Comparison of ENCODE assay signal across 17 cellular contexts in the genomic region with DNA sequence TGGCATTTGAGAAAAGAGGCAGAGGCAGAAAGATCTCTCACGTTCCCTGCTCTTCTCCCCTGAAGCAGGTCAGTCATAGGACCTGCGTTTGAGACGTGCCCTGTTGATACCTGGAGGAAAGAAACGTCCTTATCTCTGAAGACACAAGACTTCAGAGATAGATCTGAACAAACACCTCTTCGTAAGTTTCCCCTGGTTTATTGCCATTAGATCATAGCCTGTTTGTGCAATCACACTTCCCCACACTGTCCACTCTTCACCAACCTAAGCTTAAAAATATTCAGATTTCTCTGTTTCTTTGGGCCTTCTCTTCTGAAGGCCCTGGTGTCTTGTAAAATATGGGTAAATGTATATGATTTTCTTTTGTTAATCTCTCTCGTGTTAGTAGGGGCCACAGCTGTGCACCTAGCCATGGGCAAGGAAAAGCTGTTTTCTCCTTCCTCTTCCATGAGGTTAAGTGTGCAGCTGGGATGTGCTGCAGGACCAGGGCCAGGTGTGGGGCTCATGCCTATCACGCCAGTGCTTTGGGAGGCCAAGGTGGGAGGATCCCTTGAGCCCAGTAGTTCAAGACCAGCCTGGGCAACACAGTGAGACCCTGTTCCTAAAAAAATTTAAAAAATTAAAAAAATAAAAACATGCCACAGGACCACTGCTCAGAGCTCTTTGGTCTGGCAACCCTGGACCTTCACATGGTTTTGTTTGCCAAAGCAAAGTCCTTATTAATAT. TPM values are rescaled to one million over a fixed set of nuclear protein-coding genes. Genes with fewer than 3 reads are reported as not detected.
DNase-seq lines count a peak whose midpoint lies in the region; ATAC-seq, FAIRE-seq and TF ChIP-seq lines count a peak whose summit lies in the region.
"Had no signal": no experiment of that assay in that cellular context is flagged by ENCODE, and none has a peak within 500 bp of the region (broad histone marks: within the 10 kb centered on the region; RNA-seq: fewer than 3 reads in every experiment).

No MANE protein-coding gene starts in this region.

- TF ChIP-seq CTCF in colonic mucosa (IDR thresholded peaks at IDR 0.05): no peak

- H3K27ac ChIP-seq in colonic mucosa (peak overlapping the region; percentile 60), small intestine (ENCODE audit: low read depth in 1 of 2, low read length in 1 of 2) (no peak overlapping the region)
- H3K27ac ChIP-seq: HL-60 had no signal

- WGBS in small intestine, 3 donors: 33 to 57% (median 41%) methylated on average over 7 of the region's 7 CpGs

- peak; percentile 68 for ATAC-seq in left colon
- ATAC-seq: CD8-positive, alpha-beta T cell; HCT116 had no signal

- H3K27me3 ChIP-seq in colonic mucosa (no peaks in the 10 kb centered on the region), small intestine (ENCODE audit: control insufficient read depth in 2 of 2, insufficient read depth in 2 of 2, low read length in 2 of 2) (no peaks in the 10 kb centered on the region)

- H3K9ac ChIP-seq in colonic mucosa (ENCODE audit: low read depth in 2 of 2, low read length in 2 of 2): no peak overlapping the region

- intact Hi-C loops in colonic mucosa (cut with DNase I) (no loop called here), left colon (cut with DNase I, micrococcal nuclease) (no loop called here)

- no peak overlapping the region for H3K4me3 ChIP-seq in colonic mucosa
- H3K4me3 ChIP-seq in small intestine (ENCODE audit: low read depth in 1 of 2, low read length in 2 of 2): no peak overlapping the region
- H3K4me3 ChIP-seq: A549 had no signal

- H3K4me1 ChIP-seq in colonic mucosa: no peaks in the 10 kb centered on the region
- H3K4me1 ChIP-seq in small intestine (ENCODE audit: control insufficient read depth in 2 of 2, insufficient read depth in 1 of 2, low read depth in 1 of 2, low read length in 1 of 2): peaks cover 2 to 4% of the 10 kb centered on the region in 2 donors

- no peak for FAIRE-seq in small intestine (lab: Jason Lieb, UNC)
- FAIRE-seq: A549, H54 had no signal

- no peak for DNase-seq in colonic mucosa
- DNase-seq in left colon: no peak
- DNase-seq in small intestine: peak; percentile 16
- no peak for DNase-seq in ureter (ENCODE audit: low spot score)
- DNase-seq in HT-29 (ENCODE audit: low spot score): no peak
- DNase-seq in GF-D8 (lab: John Stamatoyannopoulos, UW): no peak
- DNase-seq: CD8-positive, alpha-beta T cell; COR-L47; DND-41; GDM1; IMR-90 had no signal

- H3K9me3 ChIP-seq in colonic mucosa: no peaks in the 10 kb centered on the region
- no peaks in the 10 kb centered on the region for H3K9me3 ChIP-seq in small intestine (ENCODE audit: control insufficient read depth, low read depth)
- H3K9me3 ChIP-seq: A549 had no signal

- H3K36me3 ChIP-seq in colonic mucosa (no peaks in the 10 kb centered on the region), small intestine (ENCODE audit: control insufficient read depth in 2 of 2, insufficient read depth in 2 of 2, low read length in 2 of 2) (no peaks in the 10 kb centered on the region)

RNA-seq across cellular contexts. Expression of a gene that starts 4.8 kb away (rescaled TPM):
- not detected for total RNA-seq in colonic mucosa
- not detected for total RNA-seq in left colon
- not detected for polyA plus RNA-seq in small intestine
- total RNA-seq in ureter: not detected
- total RNA-seq in HT-29 (2014; rRNA removed; shearing (Covaris generic)): 0.63 TPM in 1 of 2 replicates, not detected in the other
- total RNA-seq: CD8-positive, alpha-beta T cell; IMR-90 had no signal
- polyA plus RNA-seq: BJ, CD14-positive monocyte, IMR-90 had no signal
